ENCODE assay signal across 9 cellular contexts in genomic region chr6:111759413-111759835, GRCh38.
DNase-seq lines count a peak whose midpoint lies in the region; ATAC-seq, FAIRE-seq and TF ChIP-seq lines count a peak whose summit lies in the region.
"Had no signal": no experiment of that assay in that cellular context is flagged by ENCODE, and none has a peak within 500 bp of the region (broad histone marks: within the 10 kb centered on the region; RNA-seq: fewer than 3 reads in every experiment).

No MANE protein-coding gene starts in this region.

- H3K4me1 ChIP-seq in liver (ENCODE audit: control insufficient read depth in 4 of 4, insufficient read depth in 4 of 4, low read length in 3 of 4) (no peaks in the 10 kb centered on the region), HepG2 (ENCODE audit: insufficient read depth, low read length) (no peaks in the 10 kb centered on the region), mucosa of stomach (ENCODE audit: control insufficient read depth, insufficient read depth, low read length) (peaks cover 6% of the 10 kb centered on the region), uterus (peaks cover 4 to 5% of the 10 kb centered on the region in 2 donors)

- H3K9ac ChIP-seq in liver (ENCODE audit: low read depth in 1 of 2, low read length in 2 of 2), result peak overlapping the region in 1 of 2 donors; percentile 54
- no peak overlapping the region for H3K9ac ChIP-seq in HepG2 (ENCODE audit: insufficient read depth, low read depth, low read length)
- H3K9ac ChIP-seq in mucosa of stomach (ENCODE audit: low read length), result peak overlapping the region; percentile 24

- H3K4me3 ChIP-seq in liver (ENCODE audit: low read depth in 1 of 3, low read length in 3 of 3) (no peak overlapping the region), HepG2 (replicated peaks in 1 of 3; ENCODE audit: insufficient read depth in 1 of 3, low read depth in 2 of 3, low read length in 3 of 3) (no peak overlapping the region), bronchial epithelial cell (ENCODE audit: low read depth, low read length) (no peak overlapping the region), mucosa of stomach (ENCODE audit: low read length) (no peak overlapping the region), uterus (no peak overlapping the region)

- ATAC-seq in HepG2 (no peak), HG03095 (IDR thresholded peaks at IDR 0.05; ENCODE audit: unreplicated experiment) (no peak)
- ATAC-seq: esophagus mucosa had no signal

- TF ChIP-seq EP300 in HepG2 (IDR thresholded peaks at IDR 0.05; ENCODE audit: low read depth in 2 of 2, low read length in 2 of 2) (no peak), HepG2 (CRISPR knock-in tag; IDR thresholded peaks at IDR 0.05; ENCODE audit: borderline replicate concordance) (no peak)

- no peaks in the 10 kb centered on the region for H3K79me2 ChIP-seq in HepG2 (ENCODE audit: insufficient read depth, low read length)

- no peak overlapping the region for H2AFZ ChIP-seq in HepG2 (ENCODE audit: low read length)

- TF ChIP-seq POLR2A in HepG2 (IDR thresholded peaks at IDR 0.05; ENCODE audit: insufficient read depth in 1 of 2, low read depth in 2 of 2, low read length in 2 of 2) (no peak), uterus (IDR thresholded peaks at IDR 0.05) (no peak)

- H3K9me3 ChIP-seq in liver (ENCODE audit: control insufficient read depth in 4 of 4, low read length in 3 of 4) (no peaks in the 10 kb centered on the region), HepG2 (ENCODE audit: low read length) (no peaks in the 10 kb centered on the region), mucosa of stomach (ENCODE audit: control insufficient read depth, low read length) (no peaks in the 10 kb centered on the region), uterus (no peaks in the 10 kb centered on the region)

- no TSS peak for BruUV-seq in HepG2 (replicated peaks; lab: Mats Ljungman, UMichigan)

- POLR2A ChIA-PET in HepG2 (lab: Yijun Ruan, JAX), result no interaction called here

- FAIRE-seq in HepG2 (lab: Jason Lieb, UNC) (no peak), bronchial epithelial cell (lab: Jason Lieb, UNC) (peak; percentile 7)

- H3K4me2 ChIP-seq in HepG2 (ENCODE audit: low read depth, low read length), result no peak overlapping the region

- intact Hi-C loops in HepG2 (cut with micrococcal nuclease; ENCODE audit: unreplicated experiment), result no loop called here
- intact Hi-C loops in uterus (cut with DNase I; ENCODE audit: low total_unique reads), result no loop called here

- H3K27me3 ChIP-seq in liver (ENCODE audit: control insufficient read depth in 4 of 4, insufficient read depth in 4 of 4, low read length in 3 of 4), result no peaks in the 10 kb centered on the region
- H3K27me3 ChIP-seq in HepG2 (ENCODE audit: control insufficient read depth in 1 of 2, insufficient read depth in 2 of 2, low read length in 2 of 2), result no peaks in the 10 kb centered on the region
- H3K27me3 ChIP-seq in bronchial epithelial cell (ENCODE audit: control insufficient read depth, insufficient read depth, low read length), result no peaks in the 10 kb centered on the region
- H3K27me3 ChIP-seq in mucosa of stomach (ENCODE audit: control insufficient read depth, insufficient read depth, low read length), result no peaks in the 10 kb centered on the region
- H3K27me3 ChIP-seq in uterus, result no peaks in the 10 kb centered on the region

- in situ Hi-C loops in HepG2 (cut with HindIII; ENCODE audit: extremely low pct_ligation_motif_present, low pct_unique_long_range_greater_than_20kb), result no loop called here

- CTCF ChIA-PET in HepG2 (lab: Yijun Ruan, JAX; ENCODE audit: low intra/inter-chr PET ratio, low total read pairs), result no interaction called here

- TF ChIP-seq RAD21 in liver (IDR thresholded peaks at IDR 0.05) (no peak), HepG2 (CRISPR knock-in tag; IDR thresholded peaks at IDR 0.05) (no peak)

- peak overlapping the region; percentile 22 to 59 for H3K27ac ChIP-seq in liver (ENCODE audit: low read depth in 1 of 2, low read length in 2 of 2)
- no peak overlapping the region for H3K27ac ChIP-seq in HepG2 (ENCODE audit: extremely low read length, insufficient read depth, low read length)
- peak overlapping the region; percentile 53 to 80 for H3K27ac ChIP-seq in uterus

- no peak for TF ChIP-seq CTCF in liver (IDR thresholded peaks at IDR 0.05; ENCODE audit: low read depth, low read length, missing input control)
- no peak for TF ChIP-seq CTCF in HepG2 (CRISPR knock-in tag; IDR thresholded peaks at IDR 0.05)
- TF ChIP-seq CTCF in bronchial epithelial cell (IDR thresholded peaks at IDR 0.05; ENCODE audit: insufficient read depth, low read length, severe bottlenecking), result no peak
- no peak for TF ChIP-seq CTCF in uterus (IDR thresholded peaks at IDR 0.05)

- H4K20me1 ChIP-seq in HepG2 (ENCODE audit: insufficient read depth, low read length), result no peaks in the 10 kb centered on the region

- H3K36me3 ChIP-seq in liver (ENCODE audit: control insufficient read depth in 4 of 4, insufficient read depth in 3 of 4, low read depth in 1 of 4, low read length in 3 of 4) (no peaks in the 10 kb centered on the region), HepG2 (replicated peaks in 1 of 2; ENCODE audit: control insufficient read depth in 1 of 2, insufficient read depth in 2 of 2, low read length in 2 of 2) (peaks cover 0 to 2% of the 10 kb centered on the region in 2 experiments; a peak in 1 of 5 replicates), bronchial epithelial cell (ENCODE audit: control insufficient read depth, insufficient read depth, low read length) (no peaks in the 10 kb centered on the region), mucosa of stomach (ENCODE audit: control insufficient read depth, insufficient read depth, low read length) (no peaks in the 10 kb centered on the region), uterus (no peaks in the 10 kb centered on the region)

- 74% methylated on average over 10 of the region's 10 CpGs for WGBS in liver
- 89% methylated on average over 10 of the region's 10 CpGs for WGBS in HepG2 (ENCODE audit: low lambda C conversion rate)

- DNase-seq in HepG2 (ENCODE audit: low spot score) (no peak), bronchial epithelial cell (ENCODE audit: low read depth) (no peak), uterus (no peak), retina (no peak), NCI-H2227 (lab: John Stamatoyannopoulos, UW; ENCODE audit: unreplicated experiment) (no peak)

TF ChIP-seq in liver, 16 proteins besides CTCF, POLR2A, EP300 and RAD21:
- TF ChIP-seq NR2F2 (IDR thresholded peaks at IDR 0.05) (no peak), GABPA (IDR thresholded peaks at IDR 0.05 in 1 of 2, conservative IDR thresholded peaks at IDR 0.05 in 1 of 2) (no peak)

TF ChIP-seq in HepG2, 621 proteins besides CTCF, POLR2A, EP300 and RAD21:
- no peak for TF ChIP-seq STAG1 (CRISPR knock-in tag; IDR thresholded peaks at IDR 0.05)
- no peak for TF ChIP-seq MEIS1 (CRISPR knock-in tag; IDR thresholded peaks at IDR 0.05; ENCODE audit: borderline replicate concordance)
- TF ChIP-seq REPIN1 (CRISPR knock-in tag; IDR thresholded peaks at IDR 0.05; ENCODE audit: borderline replicate concordance, low read depth), result no peak
- no peak for TF ChIP-seq ZNF24 (IDR thresholded peaks at IDR 0.05)
- TF ChIP-seq ZNF468 (CRISPR knock-in tag; IDR thresholded peaks at IDR 0.05), result no peak
- no peak for TF ChIP-seq CHD4 (IDR thresholded peaks at IDR 0.05; ENCODE audit: borderline replicate concordance, low read length)
- TF ChIP-seq ZNF574 (CRISPR knock-in tag; IDR thresholded peaks at IDR 0.05), result no peak
- TF ChIP-seq ATF7-NPFF (CRISPR knock-in tag; IDR thresholded peaks at IDR 0.05; ENCODE audit: low read depth), result no peak
- TF ChIP-seq SP1 (IDR thresholded peaks at IDR 0.05), result no peak
- no peak for TF ChIP-seq SP1 (CRISPR knock-in tag; IDR thresholded peaks at IDR 0.05)
- TF ChIP-seq PBX3 (CRISPR knock-in tag; IDR thresholded peaks at IDR 0.05; ENCODE audit: borderline replicate concordance), result no peak
- no peak for TF ChIP-seq NR2F2 (IDR thresholded peaks at IDR 0.05; ENCODE audit: borderline replicate concordance, low read depth)
